In genomic region chr2:86026744-86027065, GRCh38 we compare ENCODE assay signal across 25 cellular contexts.
DNase-seq lines count a peak whose midpoint lies in the region; ATAC-seq and TF ChIP-seq lines count a peak whose summit lies in the region.
"Had no signal": no experiment of that assay in that cellular context is flagged by ENCODE, and none has a peak within 500 bp of the region (broad histone marks: within the 10 kb centered on the region; RNA-seq: fewer than 3 reads in every experiment).

No MANE protein-coding gene starts in this region.

- H3K4me1 Mint-ChIP-seq in Caco-2 (ENCODE audit: low read depth, unreplicated experiment): peaks cover 7% of the 10 kb centered on the region
- peaks cover 39% of the 10 kb centered on the region for H3K4me1 Mint-ChIP-seq in dendritic cell treated with granulocyte-macrophage colony-stimulating factor and Interleukin-4, amounts not matched to agents 40 ng/mL and 50 ng/mL, for 4 days (ENCODE audit: low read depth)
- peaks cover 16% of the 10 kb centered on the region for H3K4me1 Mint-ChIP-seq in stimulated activated effector memory CD8-positive, alpha-beta T cell treated with anti-CD3 and anti-CD28 coated beads, Interleukin-12 subunit alpha, Interleukin-12 subunit beta, amount 100 ng/mL, for 72 hours

- H3K36me3 ChIP-seq in Caco-2 (ENCODE audit: control insufficient read depth, insufficient read depth, low read length) (peaks cover 5% of the 10 kb centered on the region), KOPT-K1 (ENCODE audit: insufficient read depth, low read length) (peaks cover 80% of the 10 kb centered on the region)

- CTCF ChIA-PET in Caco-2 (lab: Charles Lee): no interaction called here

- no peak overlapping the region for H3K4me3 Mint-ChIP-seq in Caco-2 (ENCODE audit: unreplicated experiment)
- no peak overlapping the region for H3K4me3 Mint-ChIP-seq in dendritic cell treated with granulocyte-macrophage colony-stimulating factor and Interleukin-4, amounts not matched to agents 40 ng/mL and 50 ng/mL, for 4 days
- H3K4me3 Mint-ChIP-seq in stimulated activated effector memory CD8-positive, alpha-beta T cell treated with anti-CD3 and anti-CD28 coated beads, Interleukin-12 subunit alpha, Interleukin-12 subunit beta, amount 100 ng/mL, for 72 hours: no peak overlapping the region
- H3K4me3 Mint-ChIP-seq: activated naive CD4-positive, alpha-beta T cell treated with anti-CD3 and anti-CD28 coated beads for 36 hours; activated T-cell treated with anti-CD3 and anti-CD28 coated beads, Interleukin-2, amount 50 U/mL, for 24 hours; memory B cell; naive B cell had no signal

- no peaks in the 10 kb centered on the region for H3K9me3 Mint-ChIP-seq in Caco-2 (ENCODE audit: unreplicated experiment)
- H3K9me3 Mint-ChIP-seq in dendritic cell treated with granulocyte-macrophage colony-stimulating factor and Interleukin-4, amounts not matched to agents 40 ng/mL and 50 ng/mL, for 4 days: no peaks in the 10 kb centered on the region
- no peaks in the 10 kb centered on the region for H3K9me3 Mint-ChIP-seq in stimulated activated effector memory CD8-positive, alpha-beta T cell treated with anti-CD3 and anti-CD28 coated beads, Interleukin-12 subunit alpha, Interleukin-12 subunit beta, amount 100 ng/mL, for 72 hours
- H3K9me3 Mint-ChIP-seq: activated naive CD4-positive, alpha-beta T cell treated with anti-CD3 and anti-CD28 coated beads for 36 hours; activated T-cell treated with anti-CD3 and anti-CD28 coated beads, Interleukin-2, amount 50 U/mL, for 24 hours; memory B cell; naive B cell had no signal

- BruUV-seq in Caco-2 (replicated peaks; lab: Mats Ljungman, UMichigan): TSS peak; percentile 2

- H3K4me1 ChIP-seq in Caco-2: peaks cover 7% of the 10 kb centered on the region; the same call in 1 of the 2 replicates

- peaks cover 73% of the 10 kb centered on the region for H3K36me3 Mint-ChIP-seq in Caco-2 (ENCODE audit: insufficient read depth, unreplicated experiment)
- peaks cover 78% of the 10 kb centered on the region for H3K36me3 Mint-ChIP-seq in dendritic cell treated with granulocyte-macrophage colony-stimulating factor and Interleukin-4, amounts not matched to agents 40 ng/mL and 50 ng/mL, for 4 days (ENCODE audit: low read depth)
- H3K36me3 Mint-ChIP-seq in stimulated activated effector memory CD8-positive, alpha-beta T cell treated with anti-CD3 and anti-CD28 coated beads, Interleukin-12 subunit alpha, Interleukin-12 subunit beta, amount 100 ng/mL, for 72 hours: peaks cover 79% of the 10 kb centered on the region

- no peaks in the 10 kb centered on the region for H3K27me3 Mint-ChIP-seq in Caco-2 (ENCODE audit: insufficient read depth, unreplicated experiment)
- no peaks in the 10 kb centered on the region for H3K27me3 Mint-ChIP-seq in dendritic cell treated with granulocyte-macrophage colony-stimulating factor and Interleukin-4, amounts not matched to agents 40 ng/mL and 50 ng/mL, for 4 days
- H3K27me3 Mint-ChIP-seq: activated T-cell treated with anti-CD3 and anti-CD28 coated beads, Interleukin-2, amount 50 U/mL, for 24 hours; memory B cell; naive B cell had no signal

- H3K4me3 ChIP-seq in Caco-2 (ENCODE audit: low read depth, low read length): no peak overlapping the region

- H3K27ac ChIP-seq in KOPT-K1 (ENCODE audit: low read depth, low read length, poor library complexity, severe bottlenecking): peak overlapping the region; percentile 37
- H3K27ac ChIP-seq: VCaP had no signal

- POLR2A ChIA-PET in Caco-2 (lab: Charles Lee): no interaction called here

- intact Hi-C loops in Caco-2 (cut with micrococcal nuclease; ENCODE audit: unreplicated experiment): loop anchor here (5.0 kb wide), 1 partner anchor 51 kb away; no protein-coding TSS in a partner anchor
- intact Hi-C loops in dendritic cell treated with granulocyte-macrophage colony-stimulating factor and Interleukin-4, amounts not matched to agents 40 ng/mL and 50 ng/mL, for 4 days (cut with micrococcal nuclease): loop anchor here (5.0 kb wide), 1 partner anchor 34 kb away; no protein-coding TSS in a partner anchor

- TF ChIP-seq CTCF in Caco-2 (IDR thresholded peaks at IDR 0.05; ENCODE audit: insufficient read depth in 1 of 2, low read depth in 1 of 2, low read length in 1 of 2, severe bottlenecking in 1 of 2, unreplicated experiment in 1 of 2): no peak

- H3K9me3 ChIP-seq in Caco-2 (no peaks in the 10 kb centered on the region), KOPT-K1 (ENCODE audit: insufficient read depth, low read length, poor library complexity, severe bottlenecking) (no peaks in the 10 kb centered on the region)

- DNase-seq in Caco-2 (no peak), NCI-H1417 (lab: John Stamatoyannopoulos, UW) (no peak)
- DNase-seq in stimulated activated effector memory CD8-positive, alpha-beta T cell treated with anti-CD3 and anti-CD28 coated beads, Interleukin-12 subunit alpha, Interleukin-12 subunit beta, amount 100 ng/mL, for 72 hours (ENCODE audit: low spot score in 2 of 2): no peak
- DNase-seq in stimulated activated naive CD4-positive, alpha-beta T cell treated with Interleukin-2 at 50 U/mL for 16 hours (lab: John Stamatoyannopoulos, UW): no peak
- DNase-seq: activated CD4-positive, alpha-beta T cell treated with anti-CD3 and anti-CD28 coated beads, Interleukin-2, amount 50 U/mL, for 48 hours; activated naive CD4-positive, alpha-beta T cell treated with anti-CD3 and anti-CD28 coated beads for 36 hours; activated T-cell treated with anti-CD3 and anti-CD28 coated beads, Interleukin-2, amount 50 U/mL, for 24 hours; AML-193; dermis blood vessel endothelial cell; DMS79 treated with DMSO at 0.1 percent for 48 hours; GOT3; KBM-7; naive B cell; NCI-H1694 treated with DMSO at 0.1 percent for 48 hours; NCI-H2227 treated with DMSO at 0.1 percent for 48 hours; NCI-H774; occipital lobe; SIG-M5; T-helper 1 cell had no signal

- H3K27ac Mint-ChIP-seq in Caco-2 (ENCODE audit: unreplicated experiment): no peak overlapping the region
- H3K27ac Mint-ChIP-seq in dendritic cell treated with granulocyte-macrophage colony-stimulating factor and Interleukin-4, amounts not matched to agents 40 ng/mL and 50 ng/mL, for 4 days: peak overlapping the region; percentile 58
- peak overlapping the region; percentile 61 for H3K27ac Mint-ChIP-seq in stimulated activated effector memory CD8-positive, alpha-beta T cell treated with anti-CD3 and anti-CD28 coated beads, Interleukin-12 subunit alpha, Interleukin-12 subunit beta, amount 100 ng/mL, for 72 hours
- H3K27ac Mint-ChIP-seq: activated naive CD4-positive, alpha-beta T cell treated with anti-CD3 and anti-CD28 coated beads for 36 hours had no signal

- no peaks in the 10 kb centered on the region for H3K27me3 ChIP-seq in Caco-2 (replicated peaks; ENCODE audit: control insufficient read depth, insufficient read depth, low read length)

- ATAC-seq in stimulated activated effector memory CD8-positive, alpha-beta T cell treated with anti-CD3 and anti-CD28 coated beads, Interleukin-12 subunit alpha, Interleukin-12 subunit beta, amount 100 ng/mL, for 72 hours: no peak
- no peak for ATAC-seq in HG03045 (IDR thresholded peaks at IDR 0.05; ENCODE audit: unreplicated experiment)
- no peak for ATAC-seq in HG02623 (IDR thresholded peaks at IDR 0.05; ENCODE audit: unreplicated experiment)
